In genomic region chr19:4521170-4521887, GRCh38 we compare ENCODE assay signal across 20 cellular contexts. TPM values are rescaled to one million over a fixed set of nuclear protein-coding genes. Genes with fewer than 3 reads are reported as not detected.
DNase-seq lines count a peak whose midpoint lies in the region; ATAC-seq and TF ChIP-seq lines count a peak whose summit lies in the region.
"Had no signal": no experiment of that assay in that cellular context is flagged by ENCODE, and none has a peak within 500 bp of the region (broad histone marks: within the 10 kb centered on the region; RNA-seq: fewer than 3 reads in every experiment).

No MANE protein-coding gene starts in this region.

- H2AK5ac ChIP-seq in IMR-90 (ENCODE audit: low read depth, low read length), result no peak overlapping the region

- no peak overlapping the region for H2BK15ac ChIP-seq in IMR-90 (ENCODE audit: low read depth, low read length)

- peaks cover 14% of the 10 kb centered on the region for H3K4me1 Mint-ChIP-seq in Caco-2 (ENCODE audit: low read depth, unreplicated experiment)

- H3K27ac ChIP-seq in IMR-90 (ENCODE audit: insufficient read depth, low read length), result no peak overlapping the region
- H3K27ac ChIP-seq in rectal smooth muscle tissue (ENCODE audit: low read depth, low read length), result peak overlapping the region; percentile 17
- H3K27ac ChIP-seq: left lung had no signal

- H3K56ac ChIP-seq in IMR-90 (ENCODE audit: extremely low read depth, insufficient read depth, low read length), result no peak overlapping the region

- TF ChIP-seq RAD21 in IMR-90 (IDR thresholded peaks at IDR 0.05; ENCODE audit: low read length), result no peak

- no peaks in the 10 kb centered on the region for H3K27me3 ChIP-seq in Caco-2 (replicated peaks; ENCODE audit: control insufficient read depth, insufficient read depth, low read length)
- peaks cover 12% of the 10 kb centered on the region; the same call in 1 of the 2 replicates for H3K27me3 ChIP-seq in IMR-90 (ENCODE audit: control insufficient read depth, insufficient read depth, low read length)
- no peaks in the 10 kb centered on the region for H3K27me3 ChIP-seq in rectal smooth muscle tissue (ENCODE audit: control insufficient read depth, insufficient read depth, low read length)

- H3K4me3 Mint-ChIP-seq in Caco-2 (ENCODE audit: unreplicated experiment), result peak overlapping the region; percentile 15
- H3K4me3 Mint-ChIP-seq: activated T-cell treated with anti-CD3 and anti-CD28 coated beads, Interleukin-2, amount 50 U/mL, for 72 hours had no signal

- H3K14ac ChIP-seq in IMR-90 (replicated peaks; ENCODE audit: low read depth, low read length), result no peak overlapping the region

- H3K9me3 ChIP-seq in Caco-2, result no peaks in the 10 kb centered on the region
- H3K9me3 ChIP-seq in IMR-90 (ENCODE audit: control insufficient read depth, insufficient read depth, low read length), result no peaks in the 10 kb centered on the region
- H3K9me3 ChIP-seq: left lung, mucosa of descending colon had no signal

- H3K4me1 ChIP-seq in Caco-2, result peaks cover 16% of the 10 kb centered on the region
- peaks cover 9% of the 10 kb centered on the region for H3K4me1 ChIP-seq in IMR-90 (ENCODE audit: control insufficient read depth, insufficient read depth, low read length)
- H3K4me1 ChIP-seq in rectal smooth muscle tissue (ENCODE audit: control insufficient read depth, insufficient read depth, low read length), result peaks cover 17% of the 10 kb centered on the region

- no peak overlapping the region for H3K4me3 ChIP-seq in Caco-2 (ENCODE audit: low read depth, low read length)
- no peak overlapping the region for H3K4me3 ChIP-seq in IMR-90 (ENCODE audit: insufficient read depth, low read depth, low read length)
- H3K4me3 ChIP-seq in rectal smooth muscle tissue (ENCODE audit: low read length), result no peak overlapping the region
- H3K4me3 ChIP-seq: left lung, mucosa of descending colon had no signal

- H4K91ac ChIP-seq in IMR-90 (ENCODE audit: insufficient read depth, low read depth, low read length), result no peak overlapping the region

- H3K4me2 ChIP-seq in IMR-90 (ENCODE audit: low read depth, low read length), result no peak overlapping the region

- H4K5ac ChIP-seq in IMR-90 (ENCODE audit: low read depth, low read length), result no peak overlapping the region

- H3K4ac ChIP-seq in IMR-90 (ENCODE audit: low read depth, low read length), result no peak overlapping the region

- H4K8ac ChIP-seq in IMR-90 (ENCODE audit: low read depth in 2 of 2, low read length in 2 of 2), result no peak overlapping the region

- H3K9me3 Mint-ChIP-seq in Caco-2 (ENCODE audit: unreplicated experiment), result no peaks in the 10 kb centered on the region
- H3K9me3 Mint-ChIP-seq: activated naive CD4-positive, alpha-beta T cell treated with anti-CD3 and anti-CD28 coated beads, Interleukin-2, amount 50 U/mL, for 72 hours; activated T-cell treated with anti-CD3 and anti-CD28 coated beads, Interleukin-2, amount 50 U/mL, for 72 hours had no signal

- no peaks in the 10 kb centered on the region for H3K27me3 Mint-ChIP-seq in Caco-2 (ENCODE audit: insufficient read depth, unreplicated experiment)

- no peaks in the 10 kb centered on the region for H3K79me1 ChIP-seq in IMR-90 (ENCODE audit: low read depth in 1 of 2, low read length in 2 of 2)

- H3K23ac ChIP-seq in IMR-90 (ENCODE audit: low read depth, low read length), result no peak overlapping the region

- no peak for TF ChIP-seq CTCF in Caco-2 (IDR thresholded peaks at IDR 0.05; ENCODE audit: insufficient read depth in 1 of 2, low read depth in 1 of 2, low read length in 1 of 2, severe bottlenecking in 1 of 2, unreplicated experiment in 1 of 2)
- TF ChIP-seq CTCF in IMR-90 (conservative IDR thresholded peaks at IDR 0.05; ENCODE audit: low read depth, low read length), result no peak

- DNase-seq in Caco-2 (peak; percentile 34 to 73), IMR-90 (no peak), fibroblast of gingiva (ENCODE audit: low read depth) (peak; percentile 56), activated T-cell treated with anti-CD3 and anti-CD28 coated beads for 4 hours (no peak), activated gamma-delta T cell (lab: John Stamatoyannopoulos, UW) (no peak)
- DNase-seq: activated T-cell treated with anti-CD3 and anti-CD28 coated beads, Interleukin-2, amount 50 U/mL, for 72 hours; DMS79 treated with DMSO at 0.1 percent for 48 hours; effector CD4-positive, alpha-beta T cell; Kasumi-1; left lung; mucosa of descending colon; NCI-H1105; NK-92 treated with Interleukin-12 subunit alpha and Interleukin-12 subunit beta, amount 100 ng/mL, for 24 hours; retina; RPMI8226; T-helper 9 cell had no signal

- H3K9me1 ChIP-seq in IMR-90 (ENCODE audit: insufficient read depth, low read length), result no peaks in the 10 kb centered on the region

- H3K9ac ChIP-seq in IMR-90 (ENCODE audit: low read depth, low read length), result no peak overlapping the region
- H3K9ac ChIP-seq in rectal smooth muscle tissue (ENCODE audit: low read length), result no peak overlapping the region

- TF ChIP-seq POLR2A in IMR-90 (IDR thresholded peaks at IDR 0.05; ENCODE audit: low read depth, low read length), result no peak

- H3K27ac Mint-ChIP-seq in Caco-2 (ENCODE audit: unreplicated experiment), result no peak overlapping the region
- H3K27ac Mint-ChIP-seq: activated T-cell treated with anti-CD3 and anti-CD28 coated beads, Interleukin-2, amount 50 U/mL, for 72 hours had no signal

- peak overlapping the region; percentile 65 for H2AK9ac ChIP-seq in IMR-90 (replicated peaks; ENCODE audit: low read depth, low read length, poor library complexity)

- H3K36me3 ChIP-seq in Caco-2 (ENCODE audit: control insufficient read depth, insufficient read depth, low read length), result no peaks in the 10 kb centered on the region
- no peaks in the 10 kb centered on the region for H3K36me3 ChIP-seq in IMR-90 (ENCODE audit: control insufficient read depth, insufficient read depth, low read length)
- H3K36me3 ChIP-seq in rectal smooth muscle tissue (ENCODE audit: control insufficient read depth, insufficient read depth, low read length), result no peaks in the 10 kb centered on the region
- H3K36me3 ChIP-seq: left lung had no signal

- WGBS in IMR-90 (ENCODE audit: extremely low coverage in 2 of 2, insufficient read length in 1 of 2), 2 experiments, result 95% methylated on average over 6 of the region's 11 CpGs; no CpG with 5 or more reads in 1 of the 2 experiments

- dilution Hi-C loops in IMR-90 (cut with HindIII; ENCODE audit: low sequenced_read_pairs, unreplicated experiment), result no loop called here

- no peaks in the 10 kb centered on the region for H3K36me3 Mint-ChIP-seq in Caco-2 (ENCODE audit: insufficient read depth, unreplicated experiment)
- H3K36me3 Mint-ChIP-seq: activated naive CD4-positive, alpha-beta T cell treated with anti-CD3 and anti-CD28 coated beads, Interleukin-2, amount 50 U/mL, for 72 hours had no signal

- H4K20me1 ChIP-seq in IMR-90 (ENCODE audit: insufficient read depth, low read length), result no peaks in the 10 kb centered on the region

- no peak overlapping the region for H2BK5ac ChIP-seq in IMR-90 (ENCODE audit: low read depth, low read length, poor library complexity, severe bottlenecking)

- BruUV-seq in Caco-2 (replicated peaks; lab: Mats Ljungman, UMichigan) (no TSS peak), IMR-90 (replicated peaks; lab: Mats Ljungman, UMichigan) (no TSS peak)

- H2AFZ ChIP-seq in IMR-90 (replicated peaks; ENCODE audit: low read length, poor library complexity), result no peak overlapping the region

- no peak overlapping the region for H3K18ac ChIP-seq in IMR-90 (ENCODE audit: low read depth, low read length)

- ATAC-seq in IMR-90 (ENCODE audit: low read depth), result no peak
- ATAC-seq in GM18907 (IDR thresholded peaks at IDR 0.05; ENCODE audit: unreplicated experiment), result no peak
- ATAC-seq: activated naive CD4-positive, alpha-beta T cell treated with anti-CD3 and anti-CD28 coated beads, Interleukin-2, amount 50 U/mL, for 72 hours; activated T-cell treated with anti-CD3 and anti-CD28 coated beads, Interleukin-2, amount 50 U/mL, for 72 hours; left lung; mucosa of descending colon had no signal

- POLR2A ChIA-PET in Caco-2 (lab: Charles Lee) (interaction anchor here (0.8 kb wide), 1 partner anchor 50 kb away, joined by 4 read pairs; no protein-coding TSS in a partner anchor), IMR-90 (lab: Charles Lee; ENCODE audit: unreplicated experiment) (no interaction called here)

- no peak overlapping the region for H2BK20ac ChIP-seq in IMR-90 (ENCODE audit: low read depth, low read length)

- CTCF ChIA-PET in Caco-2 (lab: Charles Lee), result no interaction called here
- CTCF ChIA-PET in IMR-90 (lab: Yijun Ruan, JAX), result no interaction called here

- H2BK120ac ChIP-seq in IMR-90 (ENCODE audit: low read depth, low read length), result no peak overlapping the region

- in situ Hi-C loops in IMR-90 (cut with MboI; ENCODE audit: low sequenced_read_pairs), result no loop called here

- intact Hi-C loops in Caco-2 (cut with micrococcal nuclease; ENCODE audit: unreplicated experiment), result no loop called here
- intact Hi-C loops in IMR-90 (cut with micrococcal nuclease), result no loop called here

TF ChIP-seq in IMR-90, 13 proteins besides CTCF, POLR2A, EP300 and RAD21 (continues in another document):
- TF ChIP-seq RFX5 (IDR thresholded peaks at IDR 0.05; ENCODE audit: low read depth, low read length) (no peak), MXI1 (IDR thresholded peaks at IDR 0.05; ENCODE audit: borderline replicate concordance, low read depth, low read length) (no peak)

RNA-seq across cellular contexts. Expression of gene PLIN4, which starts 3.0 kb away (rescaled TPM):
- total RNA-seq in Caco-2 (2022), result 0.09 and 0.21 TPM in 2 replicates
- under 0.01 TPM in 2 replicates for total RNA-seq in IMR-90 (2012; rRNA removed)
- polyA plus RNA-seq in IMR-90 (2012; rRNA removed), result 0.07 and 0.09 TPM in 2 replicates
- polyA plus RNA-seq in IMR-90 (2012; cell fraction: cytosol; rRNA removed), result 0.09 and 0.10 TPM in 2 replicates
- 0.09 and 0.20 TPM in 2 replicates for polyA plus RNA-seq in IMR-90 (2012; cell fraction: nucleus; rRNA removed; ENCODE audit: low replicate concordance)

RNA-seq across cellular contexts. Expression of gene PLIN5, which starts 13.7 kb away (rescaled TPM):
- total RNA-seq in Caco-2 (2022) (0.73 and 0.84 TPM in 2 replicates), IMR-90 (2012; rRNA removed) (not detected in 2 replicates)
- polyA plus RNA-seq in IMR-90 (2012; rRNA removed), result not detected in 2 replicates
- polyA plus RNA-seq in IMR-90 (2012; cell fraction: cytosol; rRNA removed), result 0.03 and 0.05 TPM in 2 replicates
- polyA plus RNA-seq in IMR-90 (2012; cell fraction: nucleus; rRNA removed; ENCODE audit: low replicate concordance), result 0.36 and 0.41 TPM in 2 replicates
- total RNA-seq: NCI-H460 had no signal

RNA-seq across cellular contexts. Expression of gene LRG1, which starts 18.5 kb away (rescaled TPM):
- total RNA-seq in Caco-2 (2022) (0.32 and 0.61 TPM in 2 replicates), IMR-90 (2012; rRNA removed) (not detected in 2 replicates)
- polyA plus RNA-seq in IMR-90 (2012; rRNA removed), result 0.03 TPM in 1 of 2 replicates, not detected in the other
- polyA plus RNA-seq in IMR-90 (2012; cell fraction: cytosol; rRNA removed), result 0.01 and 0.07 TPM in 2 replicates
- polyA plus RNA-seq in IMR-90 (2012; cell fraction: nucleus; rRNA removed; ENCODE audit: low replicate concordance), result not detected in 2 replicates

RNA-seq across cellular contexts. Expression of gene SEMA6B, which starts 38.2 kb away (rescaled TPM):
- total RNA-seq in Caco-2 (2022) (0.39 and 0.44 TPM in 2 replicates), IMR-90 (2012; rRNA removed) (0.18 and 0.28 TPM in 2 replicates)
- polyA plus RNA-seq in IMR-90 (2012; rRNA removed), result 0.72 and 0.73 TPM in 2 replicates
- 0.63 and 1.6 TPM in 2 replicates for polyA plus RNA-seq in IMR-90 (2012; cell fraction: cytosol; rRNA removed)
- polyA plus RNA-seq in IMR-90 (2012; cell fraction: nucleus; rRNA removed; ENCODE audit: low replicate concordance), result 0.31 and 0.55 TPM in 2 replicates
- total RNA-seq: activated naive CD4-positive, alpha-beta T cell treated with anti-CD3 and anti-CD28 coated beads, Interleukin-2, amount 50 U/mL, for 72 hours had no signal

RNA-seq across cellular contexts. Expression of gene HDGFL2, which starts 49.2 kb away (rescaled TPM):
- 65.7 and 70.8 TPM in 2 replicates for total RNA-seq in Caco-2 (2022)
- total RNA-seq in IMR-90 (2012; rRNA removed), result 35.8 and 45.5 TPM in 2 replicates
- polyA plus RNA-seq in IMR-90 (2012; rRNA removed), result 48.5 and 53.0 TPM in 2 replicates
- polyA plus RNA-seq in IMR-90 (2012; cell fraction: cytosol; rRNA removed), result 52.7 and 54.3 TPM in 2 replicates
- polyA plus RNA-seq in IMR-90 (2012; cell fraction: nucleus; rRNA removed; ENCODE audit: low replicate concordance), result 90.4 and 123 TPM in 2 replicates

Comparison
In these comparisons a context has a peak if more than half of its experiments do, and no peak if none do; other contexts are left out.
1. DNase-seq: peak in Caco-2 (2 of 2) and fibroblast of gingiva (single experiment); none in IMR-90 (single experiment), activated T-cell treated with anti-CD3 and anti-CD28 coated beads for 4 hours (single experiment) and activated gamma-delta T cell (single experiment).